8 cellular contexts compared by ENCODE assay signal in genomic region chr1:51729824-51730284, GRCh38.
DNase-seq lines count a peak whose midpoint lies in the region; ATAC-seq and TF ChIP-seq lines count a peak whose summit lies in the region.

No MANE protein-coding gene starts in this region.

- H3K9ac ChIP-seq in SK-N-MC (ENCODE audit: insufficient read length) (peak overlapping the region; percentile 67), neuronal stem cell (ENCODE audit: low read depth, low read length, poor library complexity) (peak overlapping the region; percentile 64), PC-3 (ENCODE audit: low read length) (no peak overlapping the region)

- CTCF ChIA-PET in AG04449 (lab: Yijun Ruan, JAX): interaction anchor here (0.5 to 1.7 kb wide), 3 partner anchors 31 to 39 kb away, joined by 3 to 7 read pairs (median 4); no protein-coding TSS in a partner anchor
- CTCF ChIA-PET in PC-3 (lab: Charles Lee): no interaction called here

- DNase-seq in AG04449 (ENCODE audit: low read depth, low spot score) (no peak), SK-N-MC (ENCODE audit: low read depth, low spot score) (no peak), fibroblast of mammary gland (ENCODE audit: low read depth) (peak; percentile 22), neuronal stem cell (ENCODE audit: low spot score) (no peak), NCI-H2029 (lab: John Stamatoyannopoulos, UW) (no peak), PC-3 (no peak)

- intact Hi-C loops in PC-3 (cut with micrococcal nuclease): no loop called here

- H3K23ac ChIP-seq in neuronal stem cell (ENCODE audit: low read depth, low read length, poor library complexity): peak overlapping the region; percentile 86

- TF ChIP-seq CTCF in AG04449 (IDR thresholded peaks at IDR 0.05; ENCODE audit: insufficient read depth, low read length, missing control alignments) (no peak), fibroblast of mammary gland (conservative IDR thresholded peaks at IDR 0.05; ENCODE audit: control insufficient read depth, insufficient read depth, low read depth, low read length) (no peak), PC-3 (conservative IDR thresholded peaks at IDR 0.05; ENCODE audit: low read depth, low read length) (no peak)

- ATAC-seq in GM18858 (IDR thresholded peaks at IDR 0.05; ENCODE audit: unreplicated experiment) (peak; percentile 8), HG03097 (IDR thresholded peaks at IDR 0.05; ENCODE audit: low FRiP score, unreplicated experiment) (peak; percentile 32), PC-3 (no peak)

- H3K27me3 ChIP-seq in neuronal stem cell (ENCODE audit: control insufficient read depth in 3 of 3, insufficient read depth in 3 of 3, low read depth in 1 of 3, low read length in 3 of 3) (no peaks in the 10 kb centered on the region), PC-3 (ENCODE audit: low read length) (no peaks in the 10 kb centered on the region)

- no TSS peak for BruUV-seq in PC-3 (replicated peaks; lab: Mats Ljungman, UMichigan)

- H4K8ac ChIP-seq in neuronal stem cell (ENCODE audit: low read depth, low read length): no peak overlapping the region

- H3K14ac ChIP-seq in neuronal stem cell (ENCODE audit: low read length): no peak overlapping the region

- H3K9me3 ChIP-seq in SK-N-MC (ENCODE audit: low read depth, low read length): no peaks in the 10 kb centered on the region
- H3K9me3 ChIP-seq in neuronal stem cell (replicated peaks in 1 of 2; ENCODE audit: control insufficient read depth in 2 of 2, insufficient read depth in 1 of 2, low read depth in 1 of 2, low read length in 2 of 2): no peaks in the 10 kb centered on the region
- no peaks in the 10 kb centered on the region for H3K9me3 ChIP-seq in PC-3 (ENCODE audit: low read length)

- no peak overlapping the region for H4K91ac ChIP-seq in neuronal stem cell (ENCODE audit: low read depth, low read length, poor library complexity)

- peaks cover 3% of the 10 kb centered on the region; the same call in 1 of the 2 replicates for H3K79me2 ChIP-seq in PC-3 (ENCODE audit: low read length)

- H2BK12ac ChIP-seq in neuronal stem cell (ENCODE audit: low read length): no peak overlapping the region

- H3K9me2 ChIP-seq in PC-3 (replicated peaks; ENCODE audit: low read length): no peaks in the 10 kb centered on the region

- H3K18ac ChIP-seq in neuronal stem cell (ENCODE audit: low read length): peak overlapping the region; percentile 84

- H3K4me2 ChIP-seq in neuronal stem cell (ENCODE audit: insufficient read depth, low read length, poor library complexity, severe bottlenecking): peak overlapping the region; percentile 71
- no peak overlapping the region for H3K4me2 ChIP-seq in PC-3 (ENCODE audit: low read length)

- H3K4me1 ChIP-seq in neuronal stem cell (ENCODE audit: control insufficient read depth in 2 of 2, insufficient read depth in 1 of 2, low read depth in 1 of 2, low read length in 2 of 2): peaks cover 3 to 8% of the 10 kb centered on the region in 2 donors
- H3K4me1 ChIP-seq in PC-3 (ENCODE audit: insufficient read depth, low read length): peaks cover 8% of the 10 kb centered on the region; the same call in 1 of the 2 replicates

- H2BK5ac ChIP-seq in neuronal stem cell (ENCODE audit: low read length): no peak overlapping the region

- no peak overlapping the region for H2AK5ac ChIP-seq in neuronal stem cell (ENCODE audit: low read depth, low read length)

- no peak overlapping the region for H2BK120ac ChIP-seq in neuronal stem cell (ENCODE audit: low read depth, low read length)

- peaks cover 2% of the 10 kb centered on the region for H3K79me1 ChIP-seq in neuronal stem cell (ENCODE audit: low read depth, low read length)

- H3K4me3 ChIP-seq in AG04449 (ENCODE audit: low read depth, low read length): peak overlapping the region; percentile 75
- peak overlapping the region; percentile 86 for H3K4me3 ChIP-seq in SK-N-MC
- H3K4me3 ChIP-seq in fibroblast of mammary gland (ENCODE audit: control insufficient read depth, low read depth, low read length): peak overlapping the region; percentile 74
- peak overlapping the region; percentile 78 to 93 for H3K4me3 ChIP-seq in neuronal stem cell (ENCODE audit: low read length in 2 of 2)
- H3K4me3 ChIP-seq in PC-3 (ENCODE audit: low read length): no peak overlapping the region

- H4K20me1 ChIP-seq in PC-3 (ENCODE audit: low read length): no peaks in the 10 kb centered on the region

- H3F3A ChIP-seq in PC-3 (ENCODE audit: low read length, unreplicated experiment): no peaks in the 10 kb centered on the region

- H3K36me3 ChIP-seq in SK-N-MC (ENCODE audit: insufficient read depth, low read length) (no peaks in the 10 kb centered on the region), neuronal stem cell (replicated peaks in 1 of 2; ENCODE audit: control insufficient read depth in 2 of 2, insufficient read depth in 2 of 2, low read length in 2 of 2) (peaks cover 2 to 3% of the 10 kb centered on the region in 2 donors), PC-3 (ENCODE audit: low read depth, low read length) (no peaks in the 10 kb centered on the region)

- no peak overlapping the region for H3K4ac ChIP-seq in neuronal stem cell (ENCODE audit: low read length)

- no CpG with 5 or more reads among the region's 28 CpGs for WGBS in neuronal stem cell (ENCODE audit: extremely low coverage in 2 of 2, insufficient read length in 2 of 2, insufficient replicate concordance in 1 of 2), 2 donors

- H2AFZ ChIP-seq in neuronal stem cell (ENCODE audit: low read length) (peak overlapping the region; percentile 93), PC-3 (ENCODE audit: low read length) (no peak overlapping the region)

- H2BK15ac ChIP-seq in neuronal stem cell (ENCODE audit: low read length): no peak overlapping the region

- H3K27ac ChIP-seq in SK-N-MC: peak overlapping the region; percentile 64; the same call in 1 of the 2 replicates
- H3K27ac ChIP-seq in neuronal stem cell (replicated peaks; ENCODE audit: low read length): peak overlapping the region; percentile 21
- no peak overlapping the region for H3K27ac ChIP-seq in PC-3 (ENCODE audit: low read length)

- POLR2A ChIA-PET in AG04449 (lab: Yijun Ruan, JAX) (interaction anchor here (1.0 kb wide), 1 partner anchor 63 kb away, joined by 3 read pairs; no protein-coding TSS in a partner anchor), PC-3 (lab: Charles Lee; ENCODE audit: unreplicated experiment) (no interaction called here)
